3 cellular contexts compared by ENCODE assay signal in genomic region chr15:22883196-22883595, GRCh38.
"Had no signal": no experiment of that assay in that cellular context is flagged by ENCODE, and none has a peak within 500 bp of the region (broad histone marks: within the 10 kb centered on the region; RNA-seq: fewer than 3 reads in every experiment).

No MANE protein-coding gene starts in this region.

- DNase-seq: GDM1, GF-D8 had no signal

- H3K4me3 ChIP-seq: GM12878 had no signal

- ATAC-seq: GM12878 had no signal
